1 cellular context compared by ENCODE assay signal in the genomic region with DNA sequence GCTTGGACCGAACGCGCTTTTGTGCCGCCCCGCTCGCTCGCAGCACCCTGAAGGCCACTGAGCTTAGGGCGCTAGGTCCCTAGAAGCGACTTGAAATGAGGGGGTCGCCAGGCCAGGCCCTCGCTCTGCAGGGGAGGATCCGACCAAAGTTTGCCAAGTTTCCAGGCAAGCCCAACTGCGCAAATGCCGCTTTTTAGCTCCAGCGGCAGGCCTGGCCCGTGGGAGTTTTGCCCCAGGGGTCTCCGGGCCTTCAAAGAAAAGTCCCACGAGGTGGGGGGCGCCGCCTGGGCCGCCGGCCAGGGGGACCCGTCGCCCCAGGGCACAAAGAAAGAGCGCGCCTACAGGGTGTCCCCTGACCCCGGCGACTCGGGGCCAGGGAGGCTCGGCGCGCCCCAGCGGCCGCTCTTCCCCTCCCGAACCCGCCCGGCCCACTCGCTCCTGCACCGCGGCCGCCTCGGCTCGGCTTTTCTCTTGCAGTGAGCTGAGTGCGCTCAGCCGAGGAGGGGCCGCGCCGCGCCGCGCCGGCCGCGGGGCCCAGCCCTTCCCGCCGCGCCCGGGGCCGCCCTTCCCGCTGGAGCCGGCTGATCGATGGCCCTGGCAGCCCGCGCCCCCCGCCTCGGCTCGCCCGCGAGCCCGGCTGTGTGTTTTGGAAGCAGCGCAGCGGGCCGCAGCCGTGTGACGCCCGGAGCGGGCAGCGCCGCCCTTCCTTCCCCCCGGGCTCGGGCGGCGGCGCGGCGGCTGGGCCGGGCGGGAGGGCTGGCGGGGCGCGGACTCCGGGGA.
TF ChIP-seq lines count a peak whose summit lies in the region.

No MANE protein-coding gene starts in this region.

TF ChIP-seq in HepG2, 621 proteins besides CTCF, POLR2A, EP300 and RAD21 (continued from another document and continues in another):
- TF ChIP-seq, protein P1, sequence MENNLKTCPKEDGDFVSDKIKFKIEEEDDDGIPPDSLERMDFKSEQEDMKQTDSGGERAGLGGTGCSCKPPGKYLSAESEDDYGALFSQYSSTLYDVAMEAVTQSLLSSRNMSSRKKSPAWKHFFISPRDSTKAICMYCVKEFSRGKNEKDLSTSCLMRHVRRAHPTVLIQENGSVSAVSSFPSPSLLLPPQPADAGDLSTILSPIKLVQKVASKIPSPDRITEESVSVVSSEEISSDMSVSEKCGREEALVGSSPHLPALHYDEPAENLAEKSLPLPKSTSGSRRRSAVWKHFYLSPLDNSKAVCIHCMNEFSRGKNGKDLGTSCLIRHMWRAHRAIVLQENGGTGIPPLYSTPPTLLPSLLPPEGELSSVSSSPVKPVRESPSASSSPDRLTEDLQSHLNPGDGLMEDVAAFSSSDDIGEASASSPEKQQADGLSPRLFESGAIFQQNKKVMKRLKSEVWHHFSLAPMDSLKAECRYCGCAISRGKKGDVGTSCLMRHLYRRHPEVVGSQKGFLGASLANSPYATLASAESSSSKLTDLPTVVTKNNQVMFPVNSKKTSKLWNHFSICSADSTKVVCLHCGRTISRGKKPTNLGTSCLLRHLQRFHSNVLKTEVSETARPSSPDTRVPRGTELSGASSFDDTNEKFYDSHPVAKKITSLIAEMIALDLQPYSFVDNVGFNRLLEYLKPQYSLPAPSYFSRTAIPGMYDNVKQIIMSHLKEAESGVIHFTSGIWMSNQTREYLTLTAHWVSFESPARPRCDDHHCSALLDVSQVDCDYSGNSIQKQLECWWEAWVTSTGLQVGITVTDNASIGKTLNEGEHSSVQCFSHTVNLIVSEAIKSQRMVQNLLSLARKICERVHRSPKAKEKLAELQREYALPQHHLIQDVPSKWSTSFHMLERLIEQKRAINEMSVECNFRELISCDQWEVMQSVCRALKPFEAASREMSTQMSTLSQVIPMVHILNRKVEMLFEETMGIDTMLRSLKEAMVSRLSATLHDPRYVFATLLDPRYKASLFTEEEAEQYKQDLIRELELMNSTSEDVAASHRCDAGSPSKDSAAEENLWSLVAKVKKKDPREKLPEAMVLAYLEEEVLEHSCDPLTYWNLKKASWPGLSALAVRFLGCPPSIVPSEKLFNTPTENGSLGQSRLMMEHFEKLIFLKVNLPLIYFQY (CRISPR knock-in tag; IDR thresholded peaks at IDR 0.05; ENCODE audit: borderline replicate concordance): 0 out of 2 replicates have a peak, but pooled peaks have one; percentile 5
- TF ChIP-seq ZNF564 (CRISPR knock-in tag; IDR thresholded peaks at IDR 0.05) (0 out of 2 replicates have a peak, but pooled peaks have one; percentile 28), TOE1 (CRISPR knock-in tag; IDR thresholded peaks at IDR 0.05) (no peak), MTA3 (CRISPR knock-in tag; IDR thresholded peaks at IDR 0.05) (no peak), ZNF646 (CRISPR knock-in tag; IDR thresholded peaks at IDR 0.05) (no peak), ZNF253 (CRISPR knock-in tag; IDR thresholded peaks at IDR 0.05; ENCODE audit: borderline replicate concordance) (no peak), PPARG (CRISPR knock-in tag; conservative IDR thresholded peaks at IDR 0.05) (no peak), TEAD2 (CRISPR knock-in tag; IDR thresholded peaks at IDR 0.05) (no peak), ZNF605 (CRISPR knock-in tag; IDR thresholded peaks at IDR 0.05) (no peak), ZNF615 (CRISPR knock-in tag; IDR thresholded peaks at IDR 0.05; ENCODE audit: borderline replicate concordance) (no peak), ZNF232 (CRISPR knock-in tag; IDR thresholded peaks at IDR 0.05; ENCODE audit: borderline replicate concordance) (0 out of 2 replicates have a peak, but pooled peaks have one; percentile 69), STAT6 (CRISPR knock-in tag; IDR thresholded peaks at IDR 0.05; ENCODE audit: borderline replicate concordance) (no peak), IRX3 (CRISPR knock-in tag; IDR thresholded peaks at IDR 0.05; ENCODE audit: borderline replicate concordance, low read depth) (no peak), KLF11 (CRISPR knock-in tag; IDR thresholded peaks at IDR 0.05) (no peak), ZNF746 (CRISPR knock-in tag; IDR thresholded peaks at IDR 0.05) (no peak; the same call in 1 of the 2 replicates), HNRNPUL1 (IDR thresholded peaks at IDR 0.05; ENCODE audit: low read depth, low read length) (no peak), ZNF530 (CRISPR knock-in tag; IDR thresholded peaks at IDR 0.05; ENCODE audit: low read depth) (no peak), SIX1 (CRISPR knock-in tag; IDR thresholded peaks at IDR 0.05; ENCODE audit: borderline replicate concordance) (no peak), MAZ (IDR thresholded peaks at IDR 0.05; ENCODE audit: borderline replicate concordance, low read depth, low read length) (no peak), MAZ (CRISPR knock-in tag; IDR thresholded peaks at IDR 0.05; ENCODE audit: low read depth) (peak; percentile 59), PRPF4 (IDR thresholded peaks at IDR 0.05; ENCODE audit: low read depth, low read length, poor library complexity, severe bottlenecking) (no peak), HOXA7 (CRISPR knock-in tag; IDR thresholded peaks at IDR 0.05) (no peak), CREB3 (CRISPR knock-in tag; IDR thresholded peaks at IDR 0.05) (no peak; the same call in 1 of the 2 replicates)
- TF ChIP-seq, protein P2, sequence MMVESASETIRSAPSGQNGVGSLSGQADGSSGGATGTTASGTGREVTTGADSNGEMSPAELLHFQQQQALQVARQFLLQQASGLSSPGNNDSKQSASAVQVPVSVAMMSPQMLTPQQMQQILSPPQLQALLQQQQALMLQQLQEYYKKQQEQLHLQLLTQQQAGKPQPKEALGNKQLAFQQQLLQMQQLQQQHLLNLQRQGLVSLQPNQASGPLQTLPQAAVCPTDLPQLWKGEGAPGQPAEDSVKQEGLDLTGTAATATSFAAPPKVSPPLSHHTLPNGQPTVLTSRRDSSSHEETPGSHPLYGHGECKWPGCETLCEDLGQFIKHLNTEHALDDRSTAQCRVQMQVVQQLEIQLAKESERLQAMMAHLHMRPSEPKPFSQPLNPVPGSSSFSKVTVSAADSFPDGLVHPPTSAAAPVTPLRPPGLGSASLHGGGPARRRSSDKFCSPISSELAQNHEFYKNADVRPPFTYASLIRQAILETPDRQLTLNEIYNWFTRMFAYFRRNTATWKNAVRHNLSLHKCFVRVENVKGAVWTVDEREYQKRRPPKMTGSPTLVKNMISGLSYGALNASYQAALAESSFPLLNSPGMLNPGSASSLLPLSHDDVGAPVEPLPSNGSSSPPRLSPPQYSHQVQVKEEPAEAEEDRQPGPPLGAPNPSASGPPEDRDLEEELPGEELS (CRISPR knock-in tag; IDR thresholded peaks at IDR 0.05): no peak
- TF ChIP-seq, protein P3, sequence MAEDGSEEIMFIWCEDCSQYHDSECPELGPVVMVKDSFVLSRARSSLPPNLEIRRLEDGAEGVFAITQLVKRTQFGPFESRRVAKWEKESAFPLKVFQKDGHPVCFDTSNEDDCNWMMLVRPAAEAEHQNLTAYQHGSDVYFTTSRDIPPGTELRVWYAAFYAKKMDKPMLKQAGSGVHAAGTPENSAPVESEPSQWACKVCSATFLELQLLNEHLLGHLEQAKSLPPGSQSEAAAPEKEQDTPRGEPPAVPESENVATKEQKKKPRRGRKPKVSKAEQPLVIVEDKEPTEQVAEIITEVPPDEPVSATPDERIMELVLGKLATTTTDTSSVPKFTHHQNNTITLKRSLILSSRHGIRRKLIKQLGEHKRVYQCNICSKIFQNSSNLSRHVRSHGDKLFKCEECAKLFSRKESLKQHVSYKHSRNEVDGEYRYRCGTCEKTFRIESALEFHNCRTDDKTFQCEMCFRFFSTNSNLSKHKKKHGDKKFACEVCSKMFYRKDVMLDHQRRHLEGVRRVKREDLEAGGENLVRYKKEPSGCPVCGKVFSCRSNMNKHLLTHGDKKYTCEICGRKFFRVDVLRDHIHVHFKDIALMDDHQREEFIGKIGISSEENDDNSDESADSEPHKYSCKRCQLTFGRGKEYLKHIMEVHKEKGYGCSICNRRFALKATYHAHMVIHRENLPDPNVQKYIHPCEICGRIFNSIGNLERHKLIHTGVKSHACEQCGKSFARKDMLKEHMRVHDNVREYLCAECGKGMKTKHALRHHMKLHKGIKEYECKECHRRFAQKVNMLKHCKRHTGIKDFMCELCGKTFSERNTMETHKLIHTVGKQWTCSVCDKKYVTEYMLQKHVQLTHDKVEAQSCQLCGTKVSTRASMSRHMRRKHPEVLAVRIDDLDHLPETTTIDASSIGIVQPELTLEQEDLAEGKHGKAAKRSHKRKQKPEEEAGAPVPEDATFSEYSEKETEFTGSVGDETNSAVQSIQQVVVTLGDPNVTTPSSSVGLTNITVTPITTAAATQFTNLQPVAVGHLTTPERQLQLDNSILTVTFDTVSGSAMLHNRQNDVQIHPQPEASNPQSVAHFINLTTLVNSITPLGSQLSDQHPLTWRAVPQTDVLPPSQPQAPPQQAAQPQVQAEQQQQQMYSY (CRISPR knock-in tag; IDR thresholded peaks at IDR 0.05): no peak
- TF ChIP-seq, protein P4, sequence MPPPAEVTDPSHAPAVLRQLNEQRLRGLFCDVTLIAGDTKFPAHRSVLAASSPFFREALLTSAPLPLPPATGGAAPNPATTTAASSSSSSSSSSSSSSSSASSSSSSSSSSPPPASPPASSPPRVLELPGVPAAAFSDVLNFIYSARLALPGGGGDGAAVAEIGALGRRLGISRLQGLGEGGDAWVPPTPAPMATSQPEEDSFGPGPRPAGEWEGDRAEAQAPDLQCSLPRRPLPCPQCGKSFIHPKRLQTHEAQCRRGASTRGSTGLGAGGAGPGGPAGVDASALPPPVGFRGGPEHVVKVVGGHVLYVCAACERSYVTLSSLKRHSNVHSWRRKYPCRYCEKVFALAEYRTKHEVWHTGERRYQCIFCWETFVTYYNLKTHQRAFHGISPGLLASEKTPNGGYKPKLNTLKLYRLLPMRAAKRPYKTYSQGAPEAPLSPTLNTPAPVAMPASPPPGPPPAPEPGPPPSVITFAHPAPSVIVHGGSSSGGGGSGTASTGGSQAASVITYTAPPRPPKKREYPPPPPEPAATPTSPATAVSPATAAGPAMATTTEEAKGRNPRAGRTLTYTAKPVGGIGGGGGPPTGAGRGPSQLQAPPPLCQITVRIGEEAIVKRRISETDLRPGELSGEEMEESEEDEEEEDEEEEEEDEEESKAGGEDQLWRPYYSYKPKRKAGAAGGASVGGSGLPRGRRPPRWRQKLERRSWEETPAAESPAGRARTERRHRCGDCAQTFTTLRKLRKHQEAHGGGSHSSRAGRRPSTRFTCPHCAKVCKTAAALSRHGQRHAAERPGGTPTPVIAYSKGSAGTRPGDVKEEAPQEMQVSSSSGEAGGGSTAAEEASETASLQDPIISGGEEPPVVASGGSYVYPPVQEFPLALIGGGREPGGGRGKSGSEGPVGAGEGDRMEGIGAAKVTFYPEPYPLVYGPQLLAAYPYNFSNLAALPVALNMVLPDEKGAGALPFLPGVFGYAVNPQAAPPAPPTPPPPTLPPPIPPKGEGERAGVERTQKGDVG (CRISPR knock-in tag; IDR thresholded peaks at IDR 0.05; ENCODE audit: borderline replicate concordance): no peak
